Comparison of ENCODE assay signal across 1 cellular context in genomic region chr15:42066764-42067415, GRCh38.
TF ChIP-seq lines count a peak whose summit lies in the region.

No MANE protein-coding gene starts in this region.

TF ChIP-seq in HCT116, 20 proteins besides CTCF, POLR2A, EP300 and RAD21 (continued from another document):
- TF ChIP-seq TCF7L2 (IDR thresholded peaks at IDR 0.05; ENCODE audit: borderline replicate concordance, extremely low read depth, insufficient read depth, insufficient read length) = no peak
- no peak for TF ChIP-seq YY1 (IDR thresholded peaks at IDR 0.05; ENCODE audit: extremely low read depth, insufficient replicate concordance, low read depth, low read length)
- no peak for TF ChIP-seq FOSL1 (IDR thresholded peaks at IDR 0.05; ENCODE audit: low read depth)
- no peak for TF ChIP-seq EZH2phosphoT487 (IDR thresholded peaks at IDR 0.05; ENCODE audit: borderline replicate concordance)
- TF ChIP-seq ELF1 (IDR thresholded peaks at IDR 0.05; ENCODE audit: borderline replicate concordance, low read depth) = no peak
- TF ChIP-seq SP1 (IDR thresholded peaks at IDR 0.05; ENCODE audit: low read depth) = no peak
- no peak for TF ChIP-seq ZNF274 (IDR thresholded peaks at IDR 0.05; ENCODE audit: low read depth, low read length)
- TF ChIP-seq MAX (IDR thresholded peaks at IDR 0.05) = no peak
